In the genomic region with DNA sequence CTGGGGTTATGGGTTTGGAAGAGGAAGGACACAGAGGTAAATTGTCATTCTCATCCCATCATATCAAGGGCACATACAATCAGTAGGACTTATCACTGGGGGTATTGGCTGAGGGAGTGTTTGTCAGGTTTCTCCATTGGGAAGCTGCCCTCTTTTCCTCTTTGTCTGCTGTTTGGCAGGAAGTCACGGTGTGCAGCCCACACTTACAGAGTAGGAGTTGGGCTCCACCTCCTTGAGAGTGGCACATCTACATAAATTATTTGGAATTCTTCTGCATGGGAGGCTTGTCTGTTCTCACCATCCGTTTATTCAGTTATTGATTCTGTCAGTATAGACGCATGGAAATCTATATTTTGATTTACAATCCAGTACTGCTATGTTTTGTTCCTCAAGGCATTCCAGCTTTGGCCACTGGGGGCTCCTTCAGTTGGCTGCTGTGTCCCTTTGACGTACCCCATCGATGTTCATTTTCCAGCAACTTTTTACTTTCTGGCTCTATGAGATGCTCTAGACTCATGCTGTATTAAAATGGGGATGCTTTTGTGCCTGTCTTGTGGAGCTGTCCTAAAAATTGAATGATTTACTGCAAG, we compare ENCODE assay signal across 12 cellular contexts.
A peak's percentile ranks its signal among the peaks of the same experiment; 100 is the strongest.
DNase-seq lines count a peak whose midpoint lies in the region; TF ChIP-seq lines count a peak whose summit lies in the region.
"Had no signal": no experiment of that assay in that cellular context is flagged by ENCODE, and none has a peak within 500 bp of the region (broad histone marks: within the 10 kb centered on the region; RNA-seq: fewer than 3 reads in every experiment).

No MANE protein-coding gene starts in this region.

- H3K27me3 ChIP-seq in PC-9 (ENCODE audit: insufficient read depth, low read depth) (no peaks in the 10 kb centered on the region), fibroblast of lung (ENCODE audit: control insufficient read depth, insufficient read depth, low read length) (no peaks in the 10 kb centered on the region), testis (no peaks in the 10 kb centered on the region)

- H3K4me2 ChIP-seq in PC-9 (no peak overlapping the region), fibroblast of lung (ENCODE audit: extremely low read depth, insufficient read depth, low read length) (no peak overlapping the region)

- DNase-seq in NCI-H82 (lab: John Stamatoyannopoulos, UW) = peak; percentile 15
- DNase-seq in NCI-H82 treated with DMSO at 0.1 percent for 48 hours (lab: John Stamatoyannopoulos, UW; ENCODE audit: unreplicated experiment) = no peak
- DNase-seq in PC-9 = no peak
- no peak for DNase-seq in fibroblast of lung (ENCODE audit: low read depth in 2 of 2)
- DNase-seq in testis = no peak
- no peak for DNase-seq in DMS153 treated with DMSO at 0.1 percent for 48 hours (lab: John Stamatoyannopoulos, UW; ENCODE audit: unreplicated experiment)
- no peak for DNase-seq in amniotic stem cell (lab: John Stamatoyannopoulos, UW)
- no peak for DNase-seq in SK-N-DZ (ENCODE audit: low spot score)
- DNase-seq: activated CD4-positive, alpha-beta T cell treated with anti-CD3 and anti-CD28 coated beads, Interleukin-2, amount 10 ng/mL, durations not matched to agents 24 days and 14 days; activated naive CD4-positive, alpha-beta T cell treated with Interleukin-2 at 50 U/mL for 16 hours; NCI-H748 treated with DMSO at 0.1 percent for 48 hours; T-cell had no signal

- no peaks in the 10 kb centered on the region for H3K9me2 ChIP-seq in PC-9 (ENCODE audit: insufficient read depth)

- WGBS in testis, 2 donors = 64 to 71% methylated on average over 5 of the region's 5 CpGs

- POLR2A ChIA-PET in PC-9 (lab: Charles Lee; ENCODE audit: unreplicated experiment) = no interaction called here

- H3K9ac ChIP-seq in fibroblast of lung (ENCODE audit: insufficient read depth, low read length) = no peak overlapping the region

- CTCF ChIA-PET in PC-9 (lab: Charles Lee) = interaction anchor here (0.6 kb wide), 1 partner anchor 93 kb away, joined by 3 read pairs; no protein-coding TSS in a partner anchor

- H3F3A ChIP-seq in PC-9 (ENCODE audit: insufficient read depth, low read depth) = no peaks in the 10 kb centered on the region

- no peaks in the 10 kb centered on the region for H3K4me1 ChIP-seq in PC-9 (replicated peaks; ENCODE audit: insufficient read depth)
- H3K4me1 ChIP-seq in fibroblast of lung (ENCODE audit: control insufficient read depth, extremely low read depth, insufficient read depth, low read length) = no peaks in the 10 kb centered on the region
- H3K4me1 ChIP-seq in testis = no peaks in the 10 kb centered on the region

- H3K4me3 ChIP-seq in PC-9 (no peak overlapping the region), fibroblast of lung (replicated peaks in 1 of 4; ENCODE audit: control extremely low read depth in 1 of 4, insufficient read depth in 1 of 4, low read depth in 3 of 4, low read length in 4 of 4) (no peak overlapping the region), testis (no peak overlapping the region)

- no TSS peak for BruUV-seq in PC-9 (replicated peaks; lab: Mats Ljungman, UMichigan)

- H3K79me2 ChIP-seq in PC-9 (ENCODE audit: low read depth) (no peaks in the 10 kb centered on the region), fibroblast of lung (ENCODE audit: control insufficient read depth, insufficient read depth, low read length) (no peaks in the 10 kb centered on the region)

- H4K20me1 ChIP-seq in PC-9 (ENCODE audit: insufficient read depth) (no peaks in the 10 kb centered on the region; the same call in 1 of the 2 replicates), fibroblast of lung (ENCODE audit: control insufficient read depth, extremely low read depth, insufficient read depth, low read length) (no peaks in the 10 kb centered on the region)

- H3K9me3 ChIP-seq in PC-9 (ENCODE audit: insufficient read depth, low read depth) (no peaks in the 10 kb centered on the region), fibroblast of lung (ENCODE audit: control insufficient read depth, insufficient read depth, low read depth, low read length) (no peaks in the 10 kb centered on the region), testis (no peaks in the 10 kb centered on the region)

- H2AFZ ChIP-seq in PC-9 = no peak overlapping the region
- H2AFZ ChIP-seq in fibroblast of lung (ENCODE audit: low read length) = no peak overlapping the region

- H3K27ac ChIP-seq in PC-9 (no peak overlapping the region), fibroblast of lung (ENCODE audit: insufficient read depth, low read length) (no peak overlapping the region), testis (no peak overlapping the region)

- intact Hi-C loops in PC-9 (cut with micrococcal nuclease; ENCODE audit: unreplicated experiment) = no loop called here
- intact Hi-C loops in testis (cut with DNase I; ENCODE audit: low total_unique reads) = no loop called here

- no peak for TF ChIP-seq POLR2A in testis (IDR thresholded peaks at IDR 0.05)

- H3K36me3 ChIP-seq in PC-9 (ENCODE audit: low read depth) (no peaks in the 10 kb centered on the region), fibroblast of lung (ENCODE audit: control insufficient read depth, insufficient read depth, low read length) (no peaks in the 10 kb centered on the region), testis (ENCODE audit: low read depth, missing control alignments) (no peaks in the 10 kb centered on the region)

- peak; percentile 50; the same call in 1 of the 2 replicates for TF ChIP-seq CTCF in PC-9 (conservative IDR thresholded peaks at IDR 0.05)
- TF ChIP-seq CTCF in fibroblast of lung (conservative IDR thresholded peaks at IDR 0.05 in 1 of 2, IDR thresholded peaks at IDR 0.05 in 1 of 2; ENCODE audit: low read depth in 1 of 2, low read length in 2 of 2) = peak; percentile 17 to 22
- TF ChIP-seq CTCF in testis (IDR thresholded peaks at IDR 0.05) = peak in 2 of 3 experiments; percentile 5 to 38
